ENCODE assay signal across 7 cellular contexts in the genomic region with DNA sequence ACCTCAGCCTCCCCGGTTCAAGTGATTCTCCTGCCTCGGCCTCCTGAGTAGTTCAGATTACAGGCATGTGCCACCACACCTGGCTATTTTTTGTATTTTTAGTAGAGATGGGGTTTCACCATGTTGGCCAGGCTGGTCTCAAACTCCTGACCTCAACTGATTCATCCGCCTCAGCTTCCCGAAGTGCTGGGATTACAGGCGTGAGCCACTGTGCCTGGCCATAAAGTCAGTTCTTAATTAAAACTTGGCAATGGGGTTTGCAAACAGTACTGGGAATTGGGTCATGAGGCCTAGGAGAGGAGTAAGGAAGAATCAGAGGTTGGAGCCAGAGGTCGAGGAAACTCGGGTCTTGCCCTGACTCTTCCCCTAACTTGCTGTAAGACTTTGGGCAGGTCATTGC. TPM values are rescaled to one million over a fixed set of nuclear protein-coding genes. Genes with fewer than 3 reads are reported as not detected.
"Had no signal": no experiment of that assay in that cellular context is flagged by ENCODE, and none has a peak within 500 bp of the region (broad histone marks: within the 10 kb centered on the region; RNA-seq: fewer than 3 reads in every experiment).

No MANE protein-coding gene starts in this region.

RNA-seq across cellular contexts. Expression of a gene that starts 8.3 kb away (rescaled TPM):
- total RNA-seq: GM23248, H4, H7, HepG2, HFFc6, HT1080 had no signal
- polyA plus RNA-seq: GM23248, HepG2, IgD-negative memory B cell had no signal
